Comparison of ENCODE assay signal across 12 cellular contexts in genomic region chr14:54654600-54654999, GRCh38.
DNase-seq lines count a peak whose midpoint lies in the region; ATAC-seq and TF ChIP-seq lines count a peak whose summit lies in the region.
"Had no signal": no experiment of that assay in that cellular context is flagged by ENCODE, and none has a peak within 500 bp of the region (broad histone marks: within the 10 kb centered on the region; RNA-seq: fewer than 3 reads in every experiment).

No MANE protein-coding gene starts in this region.

- no peaks in the 10 kb centered on the region for H3K27me3 ChIP-seq in PC-3 (ENCODE audit: low read length)
- no peaks in the 10 kb centered on the region for H3K27me3 ChIP-seq in thyroid gland

- no peaks in the 10 kb centered on the region for H4K20me1 ChIP-seq in PC-3 (ENCODE audit: low read length)

- POLR2A ChIA-PET in PC-3 (lab: Charles Lee; ENCODE audit: unreplicated experiment): interaction anchor here (0.5 to 1.4 kb wide), 6 partner anchors 22 to 140 kb away, joined by 3 to 8 read pairs (median 4); no protein-coding TSS in a partner anchor

- H3K4me3 ChIP-seq in PC-3 (ENCODE audit: low read length) (no peak overlapping the region), choroid plexus epithelial cell (ENCODE audit: low read depth, low read length) (no peak overlapping the region), mesodermal cell (ENCODE audit: extremely low read depth, insufficient read depth, low read length, poor library complexity, severe bottlenecking) (no peak overlapping the region), thyroid gland (replicated peaks in 1 of 3) (no peak overlapping the region)
- H3K4me3 ChIP-seq: lung had no signal

- peaks cover 22% of the 10 kb centered on the region for H3F3A ChIP-seq in PC-3 (ENCODE audit: low read length, unreplicated experiment)

- H3K9me3 ChIP-seq in PC-3 (ENCODE audit: low read length) (no peaks in the 10 kb centered on the region), mesodermal cell (ENCODE audit: control insufficient read depth, low read length) (no peaks in the 10 kb centered on the region), thyroid gland (no peaks in the 10 kb centered on the region)

- no peaks in the 10 kb centered on the region for H3K9me2 ChIP-seq in PC-3 (replicated peaks; ENCODE audit: low read length)

- H3K4me2 ChIP-seq in PC-3 (ENCODE audit: low read length): peak overlapping the region; percentile 58

- H3K36me3 ChIP-seq in PC-3 (ENCODE audit: low read depth, low read length) (no peaks in the 10 kb centered on the region), mesodermal cell (ENCODE audit: control insufficient read depth, insufficient read depth, low read length) (peaks cover 24% of the 10 kb centered on the region), thyroid gland (no peaks in the 10 kb centered on the region)

- no peak for DNase-seq in PC-3
- DNase-seq in choroid plexus epithelial cell (ENCODE audit: low read depth): peak; percentile 36
- no peak for DNase-seq in thyroid gland
- DNase-seq in ureter (ENCODE audit: low spot score): no peak
- no peak for DNase-seq in glomerular visceral epithelial cell (ENCODE audit: extremely low spot score)
- DNase-seq: activated T-cell treated with anti-CD3 and anti-CD28 coated beads for 4 hours; effector CD4-positive, alpha-beta T cell; NCI-H2171 treated with DMSO at 0.1 percent for 48 hours had no signal

- H3K27ac ChIP-seq in PC-3 (ENCODE audit: low read length) (peak overlapping the region; percentile 87), mesodermal cell (ENCODE audit: low read depth, low read length, severe bottlenecking) (peak overlapping the region; percentile 88), thyroid gland (peak overlapping the region in 2 of 3 donors; percentile 55 to 98)

- ATAC-seq in PC-3 (no peak), HG03045 (IDR thresholded peaks at IDR 0.05; ENCODE audit: unreplicated experiment) (no peak)
- ATAC-seq: activated CD4-positive, CD25-positive, alpha-beta regulatory T cell treated with anti-CD3 and anti-CD28 coated beads, Interleukin-2, amount 50 U/mL, for 24 hours had no signal

- H2AFZ ChIP-seq in PC-3 (ENCODE audit: low read length): no peak overlapping the region

- CTCF ChIA-PET in PC-3 (lab: Charles Lee): interaction anchor here (1.0 to 1.5 kb wide), 2 partner anchors 86 to 89 kb away, joined by 6 to 7 read pairs; no protein-coding TSS in a partner anchor

- H3K79me2 ChIP-seq in PC-3 (ENCODE audit: low read length): peaks cover 78% of the 10 kb centered on the region

- H3K9ac ChIP-seq in PC-3 (ENCODE audit: low read length): peak overlapping the region; percentile 47

- BruUV-seq in PC-3 (replicated peaks; lab: Mats Ljungman, UMichigan): no TSS peak

- TF ChIP-seq POLR2A in thyroid gland (IDR thresholded peaks at IDR 0.05): no peak

- intact Hi-C loops in PC-3 (cut with micrococcal nuclease) (loop anchor here (5.0 kb wide), 1 partner anchor 83 kb away; no protein-coding TSS in a partner anchor), thyroid gland (cut with DNase I) (no loop called here)

- WGBS in mesodermal cell (ENCODE audit: insufficient coverage in 2 of 2), 2 experiments: 95 to 100% methylated on average over 1 to 2 of the region's 2 CpGs
- 88 to 92% methylated on average over 2 of the region's 2 CpGs for WGBS in thyroid gland, 2 donors

- peaks cover 69% of the 10 kb centered on the region for H3K4me1 ChIP-seq in PC-3 (ENCODE audit: insufficient read depth, low read length)
- H3K4me1 ChIP-seq in mesodermal cell (ENCODE audit: control insufficient read depth, insufficient read depth, low read length, poor library complexity, severe bottlenecking): peaks cover 50% of the 10 kb centered on the region
- peaks cover 31 to 45% of the 10 kb centered on the region in 2 donors for H3K4me1 ChIP-seq in thyroid gland

- TF ChIP-seq CTCF in PC-3 (conservative IDR thresholded peaks at IDR 0.05; ENCODE audit: low read depth, low read length): no peak
- no peak for TF ChIP-seq CTCF in choroid plexus epithelial cell (conservative IDR thresholded peaks at IDR 0.05; ENCODE audit: low read depth, low read length)
- TF ChIP-seq CTCF in thyroid gland (IDR thresholded peaks at IDR 0.05): no peak
